ENCODE assay signal across 12 cellular contexts in genomic region chr13:24349778-24350664, GRCh38. TPM values are rescaled to one million over a fixed set of nuclear protein-coding genes. Genes with fewer than 3 reads are reported as not detected.
DNase-seq lines count a peak whose midpoint lies in the region; ATAC-seq, FAIRE-seq and TF ChIP-seq lines count a peak whose summit lies in the region.
"Not testable (repeated sequence)": the region's sequence is repeated elsewhere in the genome, so short reads cannot be mapped to it uniquely, and the experiment has no call there.
"Had no signal": no experiment of that assay in that cellular context is flagged by ENCODE, and none has a peak within 500 bp of the region (broad histone marks: within the 10 kb centered on the region; RNA-seq: fewer than 3 reads in every experiment).

No MANE protein-coding gene starts in this region.

- H3K9me3 Mint-ChIP-seq in stimulated activated naive CD8-positive, alpha-beta T cell treated with anti-CD3 and anti-CD28 coated beads, Interleukin-15, amount 100 ng/mL, for 72 hours: not testable (repeated sequence)

- not testable (repeated sequence) for TF ChIP-seq POLR2A in body of pancreas (IDR thresholded peaks at IDR 0.05)

- not testable (repeated sequence) for TF ChIP-seq CTCF in C4-2B (conservative IDR thresholded peaks at IDR 0.05); VCaP (conservative IDR thresholded peaks at IDR 0.05); body of pancreas (IDR thresholded peaks at IDR 0.05); keratinocyte (optimal IDR thresholded peaks at IDR 0.05 in 1 of 3, IDR thresholded peaks at IDR 0.05 in 1 of 3, conservative IDR thresholded peaks at IDR 0.05 in 1 of 3; ENCODE audit: extremely low read depth in 1 of 3, insufficient read depth in 2 of 3, low read length in 3 of 3); pancreas (IDR thresholded peaks at IDR 0.05)

- intact Hi-C loops in body of pancreas (cut with DNase I): not testable (repeated sequence)
- intact Hi-C loops in pancreas (cut with DNase I): loop anchor here in 1 of 3 donors (10.0 kb wide), 1 partner anchor 1415 kb away; no protein-coding TSS in a partner anchor

- H3K9me3 ChIP-seq in body of pancreas; keratinocyte (ENCODE audit: control insufficient read depth, low read depth, low read length); pancreas: not testable (repeated sequence)

- peak; percentile 32 for DNase-seq in HT-29 (ENCODE audit: low spot score)
- DNase-seq in body of pancreas; epithelial cell of prostate (ENCODE audit: low read depth, low spot score); keratinocyte (ENCODE audit: low read depth, low spot score); pancreas; stimulated activated naive CD8-positive, alpha-beta T cell treated with anti-CD3 and anti-CD28 coated beads, Interleukin-15, amount 100 ng/mL, for 72 hours: not testable (repeated sequence)

- H3K79me2 ChIP-seq in keratinocyte (ENCODE audit: control insufficient read depth, insufficient read depth, low read length): not testable (repeated sequence)

- H3K27ac ChIP-seq in C4-2B (peak overlapping the region; percentile 66), VCaP (peak overlapping the region; percentile 92), body of pancreas (peak overlapping the region in 3 of 4 donors; percentile 81 to 93 (median 88)), epithelial cell of prostate (peak overlapping the region; percentile 84), pancreas (peak overlapping the region in 3 of 4 donors; percentile 74 to 86 (median 83))
- H3K27ac ChIP-seq in keratinocyte (ENCODE audit: control insufficient read depth, insufficient read depth, low read length): not testable (repeated sequence)

- not testable (repeated sequence) for ATAC-seq in body of pancreas, pancreas
- ATAC-seq in stimulated activated naive CD8-positive, alpha-beta T cell treated with anti-CD3 and anti-CD28 coated beads, Interleukin-15, amount 100 ng/mL, for 72 hours: peak; percentile 28

- H3K9me1 ChIP-seq in keratinocyte (ENCODE audit: control insufficient read depth, extremely low read depth, insufficient read depth, low read length): not testable (repeated sequence)

- not testable (repeated sequence) for H4K20me1 ChIP-seq in keratinocyte (ENCODE audit: control insufficient read depth, extremely low read depth, insufficient read depth, low read length)

- H3K4me1 ChIP-seq in body of pancreas (peaks cover 19% of the 10 kb centered on the region), keratinocyte (ENCODE audit: control insufficient read depth, extremely low read depth, insufficient read depth, low read length) (peaks cover 35% of the 10 kb centered on the region), pancreas (peaks cover 3 to 16% (median 8%) of the 10 kb centered on the region in 3 donors)

- H3K27me3 ChIP-seq in body of pancreas; keratinocyte (ENCODE audit: control insufficient read depth, extremely low read depth, insufficient read depth, low read length); pancreas: not testable (repeated sequence)

- dilution Hi-C loops in keratinocyte (cut with MboI; ENCODE audit: extremely low pct_ligation_motif_present, low sequenced_read_pairs): not testable (repeated sequence)

- H3K4me3 Mint-ChIP-seq in stimulated activated naive CD8-positive, alpha-beta T cell treated with anti-CD3 and anti-CD28 coated beads, Interleukin-15, amount 100 ng/mL, for 72 hours: not testable (repeated sequence)

- H3K9ac ChIP-seq in keratinocyte (ENCODE audit: control insufficient read depth, extremely low read depth, insufficient read depth, low read length): not testable (repeated sequence)

- not testable (repeated sequence) for FAIRE-seq in keratinocyte (lab: Jason Lieb, UNC); pancreas (lab: Jason Lieb, UNC)

- not testable (repeated sequence) for H3K4me1 Mint-ChIP-seq in stimulated activated naive CD8-positive, alpha-beta T cell treated with anti-CD3 and anti-CD28 coated beads, Interleukin-15, amount 100 ng/mL, for 72 hours

- not testable (repeated sequence) for H3K4me3 ChIP-seq in body of pancreas; keratinocyte (ENCODE audit: control insufficient read depth in 2 of 3, extremely low read depth in 1 of 3, insufficient read depth in 2 of 3, low read depth in 1 of 3, low read length in 3 of 3); pancreas

- H3K27me3 Mint-ChIP-seq in stimulated activated naive CD8-positive, alpha-beta T cell treated with anti-CD3 and anti-CD28 coated beads, Interleukin-15, amount 100 ng/mL, for 72 hours: not testable (repeated sequence)

- not testable (repeated sequence) for H3K36me3 ChIP-seq in body of pancreas (replicated peaks in 1 of 2; ENCODE audit: insufficient read depth in 1 of 2, low read depth in 2 of 2); keratinocyte (ENCODE audit: control insufficient read depth in 2 of 2, extremely low read depth in 1 of 2, insufficient read depth in 2 of 2, low read length in 2 of 2); pancreas

- H3K4me2 ChIP-seq in keratinocyte (ENCODE audit: control insufficient read depth, extremely low read depth, insufficient read depth, low read depth, low read length): peak overlapping the region; percentile 5

- H3K27ac Mint-ChIP-seq in stimulated activated naive CD8-positive, alpha-beta T cell treated with anti-CD3 and anti-CD28 coated beads, Interleukin-15, amount 100 ng/mL, for 72 hours: not testable (repeated sequence)

- 80 to 94% methylated on average over 3 of the region's 3 CpGs for WGBS in body of pancreas, 2 donors
- WGBS in pancreas, 2 donors: 89 to 94% methylated on average over 3 of the region's 3 CpGs

- not testable (repeated sequence) for H2AFZ ChIP-seq in keratinocyte (ENCODE audit: control insufficient read depth, low read length)

RNA-seq across cellular contexts. Expression of gene C1QTNF9, which starts 40.6 kb away (rescaled TPM):
- 0.61 TPM in 1 of 2 replicates, not detected in the other for total RNA-seq in HT-29 (2014; rRNA removed; shearing (Covaris generic))
- total RNA-seq in body of pancreas (1 to 10 TPM in 1 of 2 donors, under 1 TPM in 1; 0.78 to 4.3 TPM), pancreas (under 1 TPM in 4 of 6 donors, not detected in 2; 0.09 to 0.39 (median 0.23) TPM)
- polyA plus RNA-seq in keratinocyte (not detected in 3 replicates), pancreas (under 1 TPM; 0.38 to 0.73 TPM)
- polyA plus RNA-seq in keratinocyte (2011; ENCODE audit: low read depth): not detected
- polyA plus RNA-seq in keratinocyte (2011; cell fraction: cytosol; rRNA removed): not detected in 2 replicates
- not detected in 2 replicates for polyA plus RNA-seq in keratinocyte (2011; cell fraction: nucleus; rRNA removed)
- polyA plus RNA-seq in keratinocyte (2012; ENCODE audit: low replicate concordance): not detected in 2 replicates
- not detected in 3 replicates for polyA minus RNA-seq in keratinocyte
- not detected for polyA minus RNA-seq in keratinocyte (2011; cell fraction: cytosol; rRNA and poly(A)+ RNA removed)
- polyA minus RNA-seq in keratinocyte (2011; cell fraction: nucleus; rRNA and poly(A)+ RNA removed): not detected in 2 replicates
- total RNA-seq: Caco-2; CD8-positive, alpha-beta memory T cell; H1 had no signal
- polyA plus RNA-seq: BJ; CD8-positive, alpha-beta memory T cell; H1 had no signal
